ENCODE assay signal across 8 cellular contexts in genomic region chr22:41446639-41447434, GRCh38. TPM values are rescaled to one million over a fixed set of nuclear protein-coding genes. Genes with fewer than 3 reads are reported as not detected.
DNase-seq lines count a peak whose midpoint lies in the region; ATAC-seq and TF ChIP-seq lines count a peak whose summit lies in the region.

A gene with protein sequence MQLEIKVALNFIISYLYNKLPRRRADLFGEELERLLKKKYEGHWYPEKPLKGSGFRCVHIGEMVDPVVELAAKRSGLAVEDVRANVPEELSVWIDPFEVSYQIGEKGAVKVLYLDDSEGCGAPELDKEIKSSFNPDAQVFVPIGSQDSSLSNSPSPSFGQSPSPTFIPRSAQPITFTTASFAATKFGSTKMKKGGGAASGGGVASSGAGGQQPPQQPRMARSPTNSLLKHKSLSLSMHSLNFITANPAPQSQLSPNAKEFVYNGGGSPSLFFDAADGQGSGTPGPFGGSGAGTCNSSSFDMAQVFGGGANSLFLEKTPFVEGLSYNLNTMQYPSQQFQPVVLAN (minus strand): TSS chr22:41446801. CDS start chr22:41437345, 9,456 bp downstream.

- no peaks in the 10 kb centered on the region for H3K9me2 ChIP-seq in Loucy (replicated peaks; ENCODE audit: low read depth, low read length)

- no peaks in the 10 kb centered on the region for H3K36me3 Mint-ChIP-seq in natural killer cell treated with Interleukin-12 subunit alpha and Interleukin-12 subunit beta and Interleukin-15 and Interleukin-18, amount 100 ng/mL, for 72 hours

- H3K9me3 Mint-ChIP-seq in natural killer cell treated with Interleukin-12 subunit alpha and Interleukin-12 subunit beta and Interleukin-15 and Interleukin-18, amount 100 ng/mL, for 72 hours: no peaks in the 10 kb centered on the region

- no peaks in the 10 kb centered on the region for H3F3A ChIP-seq in Loucy (ENCODE audit: low read depth)

- peaks cover 60% of the 10 kb centered on the region for H3K79me2 ChIP-seq in Loucy (ENCODE audit: insufficient read depth, low read length)

- H3K27me3 Mint-ChIP-seq in natural killer cell treated with Interleukin-12 subunit alpha and Interleukin-12 subunit beta and Interleukin-15 and Interleukin-18, amount 100 ng/mL, for 72 hours: no peaks in the 10 kb centered on the region

- no peaks in the 10 kb centered on the region for H3K9me3 ChIP-seq in Loucy (ENCODE audit: insufficient read depth, low read depth, low read length)

- H4K20me1 ChIP-seq in Loucy (ENCODE audit: insufficient read depth, low read length, poor library complexity, severe bottlenecking): peaks cover 25% of the 10 kb centered on the region

- peak within 1 kb of the TSS; percentile 57 for H2AFZ ChIP-seq in Loucy (ENCODE audit: low read length)

- H3K4me3 ChIP-seq in Loucy (ENCODE audit: low read length, poor library complexity, severe bottlenecking): peak within 1 kb of the TSS; percentile 95

- DNase-seq in D341Med (ENCODE audit: low spot score) (peak; percentile 89), SHP77 (lab: John Stamatoyannopoulos, UW) (peak; percentile 86 to 90), fibroblast of peridontal ligament (ENCODE audit: extremely low read depth) (peak; percentile 91)
- peak; percentile 91 for DNase-seq in activated T-helper 9 cell treated with anti-CD3 and anti-CD28 coated beads, Interleukin-2, amount 50 U/mL, for 16 hours (ENCODE audit: low read depth)
- DNase-seq in natural killer cell treated with Interleukin-12 subunit alpha and Interleukin-12 subunit beta and Interleukin-15 and Interleukin-18, amount 100 ng/mL, for 72 hours (ENCODE audit: low spot score): peak; percentile 96
- DNase-seq in stimulated activated naive CD4-positive, alpha-beta T cell treated with Interleukin-2 at 50 U/mL for 16 hours (lab: John Stamatoyannopoulos, UW): peak; percentile 92

- peaks cover 27 to 32% of the 10 kb centered on the region in 2 donors for H3K4me1 Mint-ChIP-seq in natural killer cell treated with Interleukin-12 subunit alpha and Interleukin-12 subunit beta and Interleukin-15 and Interleukin-18, amount 100 ng/mL, for 72 hours (ENCODE audit: low read depth in 2 of 2)

- H3K4me3 Mint-ChIP-seq in natural killer cell treated with Interleukin-12 subunit alpha and Interleukin-12 subunit beta and Interleukin-15 and Interleukin-18, amount 100 ng/mL, for 72 hours: peak within 1 kb of the TSS; percentile 98

- no peak for TF ChIP-seq CTCF in Loucy (conservative IDR thresholded peaks at IDR 0.05; ENCODE audit: low read length)

- H3K4me2 ChIP-seq in Loucy (ENCODE audit: low read depth, low read length, poor library complexity, severe bottlenecking): peak within 1 kb of the TSS; percentile 92

- H3K27me3 ChIP-seq in Loucy (ENCODE audit: insufficient read depth, low read length, poor library complexity, severe bottlenecking): no peaks in the 10 kb centered on the region

- H3K36me3 ChIP-seq in Loucy (ENCODE audit: insufficient read depth, low read length): no peaks in the 10 kb centered on the region

- peak within 1 kb of the TSS; percentile 85 to 89 for H3K27ac Mint-ChIP-seq in natural killer cell treated with Interleukin-12 subunit alpha and Interleukin-12 subunit beta and Interleukin-15 and Interleukin-18, amount 100 ng/mL, for 72 hours

- H3K4me1 ChIP-seq in Loucy (ENCODE audit: insufficient read depth, low read length, poor library complexity, severe bottlenecking): peaks cover 19% of the 10 kb centered on the region

- peak; percentile 41 for ATAC-seq in GM21825 (IDR thresholded peaks at IDR 0.05; ENCODE audit: unreplicated experiment)
- peak; percentile 85 to 88 for ATAC-seq in natural killer cell treated with Interleukin-12 subunit alpha and Interleukin-12 subunit beta and Interleukin-15 and Interleukin-18, amount 100 ng/mL, for 72 hours

- H3K9ac ChIP-seq in Loucy (ENCODE audit: low read depth, low read length, poor library complexity, severe bottlenecking): peak within 1 kb of the TSS; percentile 97

RNA-seq across cellular contexts. Expression of the gene that starts here (rescaled TPM):
- total RNA-seq in natural killer cell treated with Interleukin-12 subunit alpha and Interleukin-12 subunit beta and Interleukin-15 and Interleukin-18, amount 100 ng/mL, for 72 hours: 10 to 100 TPM; 31.7 to 45.4 TPM

Comparison
In these comparisons a context has a peak if more than half of its experiments do, and no peak if none do; other contexts are left out.
1. Peak in every context shown above with its lines: DNase-seq, ATAC-seq and H3K4me3 ChIP-seq.